1 cellular context compared by ENCODE assay signal in the genomic region with DNA sequence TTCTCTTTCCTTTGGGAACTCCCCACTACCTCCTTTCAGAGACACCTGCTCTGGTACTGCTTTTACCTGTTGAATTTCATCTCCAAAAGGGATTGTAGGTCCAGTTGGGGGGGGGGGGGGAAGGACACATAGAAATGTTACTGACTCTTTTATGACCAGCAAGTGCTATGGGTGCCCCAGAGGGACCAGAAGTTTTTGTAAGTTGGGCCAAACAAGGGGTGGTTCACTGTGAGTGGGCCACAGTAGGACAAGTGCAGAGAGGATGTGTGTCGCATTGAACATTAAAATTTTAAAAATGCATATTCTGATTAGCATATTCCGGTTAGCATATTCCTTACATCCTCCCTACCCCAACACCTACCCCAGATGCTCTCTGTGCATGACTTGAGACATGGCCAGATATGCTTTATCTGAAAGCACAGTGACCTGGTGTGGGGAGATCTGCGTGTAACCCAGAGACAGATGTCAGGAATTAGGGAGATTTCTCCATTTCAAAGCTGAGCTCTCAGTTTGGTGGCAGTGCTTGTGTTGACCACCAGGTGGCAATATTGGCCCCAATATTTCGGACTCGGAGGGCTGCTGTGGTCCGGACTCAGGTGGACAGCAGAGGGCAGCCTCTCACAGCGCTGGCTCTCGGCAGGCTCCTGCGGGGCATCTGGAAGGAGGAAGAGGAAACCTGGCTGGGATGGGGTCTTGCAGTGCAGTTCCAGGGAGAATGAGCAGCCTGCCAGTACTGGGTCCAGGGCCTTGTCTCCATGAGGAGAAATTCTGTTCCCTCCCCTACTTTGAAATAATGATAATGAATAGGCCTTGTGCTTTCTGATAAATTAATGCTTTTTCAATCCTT.
TF ChIP-seq lines count a peak whose summit lies in the region.

No MANE protein-coding gene starts in this region.

TF ChIP-seq in GM12878, 131 proteins besides CTCF, POLR2A, EP300 and RAD21 (continued from another document):
- TF ChIP-seq, protein P1, sequence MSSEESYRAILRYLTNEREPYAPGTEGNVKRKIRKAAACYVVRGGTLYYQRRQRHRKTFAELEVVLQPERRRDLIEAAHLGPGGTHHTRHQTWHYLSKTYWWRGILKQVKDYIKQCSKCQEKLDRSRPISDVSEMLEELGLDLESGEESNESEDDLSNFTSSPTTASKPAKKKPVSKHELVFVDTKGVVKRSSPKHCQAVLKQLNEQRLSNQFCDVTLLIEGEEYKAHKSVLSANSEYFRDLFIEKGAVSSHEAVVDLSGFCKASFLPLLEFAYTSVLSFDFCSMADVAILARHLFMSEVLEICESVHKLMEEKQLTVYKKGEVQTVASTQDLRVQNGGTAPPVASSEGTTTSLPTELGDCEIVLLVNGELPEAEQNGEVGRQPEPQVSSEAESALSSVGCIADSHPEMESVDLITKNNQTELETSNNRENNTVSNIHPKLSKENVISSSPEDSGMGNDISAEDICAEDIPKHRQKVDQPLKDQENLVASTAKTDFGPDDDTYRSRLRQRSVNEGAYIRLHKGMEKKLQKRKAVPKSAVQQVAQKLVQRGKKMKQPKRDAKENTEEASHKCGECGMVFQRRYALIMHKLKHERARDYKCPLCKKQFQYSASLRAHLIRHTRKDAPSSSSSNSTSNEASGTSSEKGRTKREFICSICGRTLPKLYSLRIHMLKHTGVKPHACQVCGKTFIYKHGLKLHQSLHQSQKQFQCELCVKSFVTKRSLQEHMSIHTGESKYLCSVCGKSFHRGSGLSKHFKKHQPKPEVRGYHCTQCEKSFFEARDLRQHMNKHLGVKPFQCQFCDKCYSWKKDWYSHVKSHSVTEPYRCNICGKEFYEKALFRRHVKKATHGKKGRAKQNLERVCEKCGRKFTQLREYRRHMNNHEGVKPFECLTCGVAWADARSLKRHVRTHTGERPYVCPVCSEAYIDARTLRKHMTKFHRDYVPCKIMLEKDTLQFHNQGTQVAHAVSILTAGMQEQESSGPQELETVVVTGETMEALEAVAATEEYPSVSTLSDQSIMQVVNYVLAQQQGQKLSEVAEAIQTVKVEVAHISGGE (CRISPR knock-in tag; IDR thresholded peaks at IDR 0.05): no peak
- TF ChIP-seq YY1 (IDR thresholded peaks at IDR 0.05; ENCODE audit: low read depth, low read length) (peak; percentile 86), ZNF207 (IDR thresholded peaks at IDR 0.05; ENCODE audit: borderline replicate concordance) (peak; percentile 84; the same call in 1 of the 2 replicates), CREM (IDR thresholded peaks at IDR 0.05; ENCODE audit: low read depth) (peak; percentile 21; the same call in 1 of the 2 replicates), IRF4 (IDR thresholded peaks at IDR 0.05; ENCODE audit: low read depth, low read length) (peak; percentile 56; the same call in 1 of the 2 replicates), EED (IDR thresholded peaks at IDR 0.05; ENCODE audit: low read depth) (peak; percentile 60; the same call in 1 of the 2 replicates), IRF5 (IDR thresholded peaks at IDR 0.05; ENCODE audit: borderline replicate concordance) (no peak)
